Comparison of ENCODE assay signal across 6 cellular contexts in the genomic region with DNA sequence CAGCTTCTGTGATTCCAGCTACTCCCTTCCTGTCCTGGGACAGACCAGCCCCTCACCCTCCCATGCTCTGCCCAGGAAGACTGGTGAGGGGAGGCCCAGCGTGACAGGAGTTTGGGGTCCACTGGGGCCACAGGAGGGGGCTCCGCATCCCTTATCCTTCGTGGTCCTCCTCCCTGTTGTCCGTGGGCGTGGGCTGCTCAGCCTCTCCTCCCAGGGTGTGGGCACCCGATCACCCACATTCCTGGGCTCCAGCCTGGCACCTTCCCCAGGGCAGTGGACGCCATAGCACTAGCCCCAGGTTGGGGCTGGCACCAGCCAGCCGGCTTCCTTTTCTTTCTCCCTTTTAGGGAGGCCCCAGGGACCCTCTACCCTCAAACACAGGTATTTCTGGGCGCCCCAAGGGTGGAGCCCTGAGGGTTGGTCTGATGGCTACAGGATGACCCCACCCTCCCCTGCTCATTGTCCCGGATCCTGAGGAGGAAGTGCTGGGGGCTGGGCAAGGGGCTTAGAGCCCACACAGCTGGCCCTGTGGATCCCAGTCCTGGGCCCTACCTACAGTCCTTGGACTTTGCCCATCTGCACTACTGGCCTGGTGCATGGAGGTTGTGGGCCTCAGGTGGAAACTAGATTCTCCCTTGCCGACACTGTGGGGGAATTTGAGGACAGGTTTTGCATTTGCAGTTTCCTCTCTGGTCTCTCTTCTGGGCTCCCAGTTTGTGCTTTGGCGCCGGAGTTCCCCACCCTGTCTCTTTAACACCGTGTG. TPM values are rescaled to one million over a fixed set of nuclear protein-coding genes. Genes with fewer than 3 reads are reported as not detected.
DNase-seq lines count a peak whose midpoint lies in the region; ATAC-seq, FAIRE-seq and TF ChIP-seq lines count a peak whose summit lies in the region.

No MANE protein-coding gene starts in this region.

- H3K36me3 ChIP-seq in GM12878 (ENCODE audit: control insufficient read depth in 2 of 2, insufficient read depth in 2 of 2, low read length in 1 of 2) = peaks cover 16 to 20% of the 10 kb centered on the region in 2 experiments; a peak in 3 of 4 replicates

- POLR2A ChIA-PET in GM12878 (lab: Charles Lee) = interaction anchor here (0.5 to 3.7 kb wide), 9 partner anchors 10 to 208 kb away, joined by 3 to 22 read pairs (median 5); partner anchors contain the start of genes CAMTA2, PFN1, SPAG7 and ZFP3

- H3K4me3 Mint-ChIP-seq in natural killer cell = peak overlapping the region; percentile 89

- intact Hi-C loops in GM12878 (cut with micrococcal nuclease; ENCODE audit: unreplicated experiment) (loop anchor here (5.0 kb wide), 1 partner anchor 33 kb away; no protein-coding TSS in a partner anchor), natural killer cell (cut with micrococcal nuclease) (no loop called here)

- H3K9ac ChIP-seq in GM12878 (ENCODE audit: control insufficient read depth, insufficient read depth, low read length) = peak overlapping the region; percentile 87

- H3K4me2 ChIP-seq in GM12878 (ENCODE audit: control insufficient read depth, insufficient read depth) = peak overlapping the region; percentile 99

- TF ChIP-seq POLR2A in H54 (IDR thresholded peaks at IDR 0.05; ENCODE audit: low read depth, low read length) (0 out of 2 replicates have a peak, but pooled peaks have one; percentile 4), GM12878 (IDR thresholded peaks at IDR 0.05; ENCODE audit: low read depth, low read length) (no peak; the same call in 1 of the 2 replicates)

- peaks cover 0 to 4% of the 10 kb centered on the region in 2 donors for H3K27me3 Mint-ChIP-seq in natural killer cell (ENCODE audit: low read depth in 2 of 2)

- no peak for TF ChIP-seq EP300 in GM12878 (IDR thresholded peaks at IDR 0.05; ENCODE audit: borderline replicate concordance in 1 of 2, control insufficient read depth in 1 of 2, low read depth in 2 of 2, low read length in 2 of 2)

- RAD21 ChIA-PET in GM12878 (lab: Charles Lee; ENCODE audit: unreplicated experiment) = interaction anchor here (1.4 to 1.6 kb wide), 2 partner anchors 18 to 31 kb away, joined by 3 to 4 read pairs; partner anchors contain the start of gene SPAG7

- peaks cover 25% of the 10 kb centered on the region for H3K79me2 ChIP-seq in GM12878 (ENCODE audit: control insufficient read depth, insufficient read depth, low read length)

- WGBS in GM12878 (ENCODE audit: insufficient coverage, insufficient replicate concordance, low lambda C conversion rate, missing lambda C conversion rate) = 3% methylated on average over 14 of the region's 14 CpGs

- FAIRE-seq in H54 (lab: Jason Lieb, UNC) = no peak
- peak; percentile 83 for FAIRE-seq in GM12878 (lab: Jason Lieb, UNC)

- peaks cover 11% of the 10 kb centered on the region for H3K4me1 ChIP-seq in GM12878 (ENCODE audit: control insufficient read depth, insufficient read depth, low read length)

- no peaks in the 10 kb centered on the region for H3K9me3 Mint-ChIP-seq in natural killer cell

- H3K27ac ChIP-seq in GM12878 (ENCODE audit: control insufficient read depth, insufficient read depth) = peak overlapping the region; percentile 76

- no peaks in the 10 kb centered on the region for H3K9me3 ChIP-seq in GM12878 (replicated peaks; ENCODE audit: control insufficient read depth, insufficient read depth, low read length)

- no peaks in the 10 kb centered on the region for H4K20me1 ChIP-seq in GM12878 (ENCODE audit: control insufficient read depth, insufficient read depth)

- no peak for TF ChIP-seq RAD21 in GM12878 (IDR thresholded peaks at IDR 0.05; ENCODE audit: insufficient read depth, low read depth, low read length)

- H3K4me1 Mint-ChIP-seq in natural killer cell = peaks cover 18 to 38% of the 10 kb centered on the region in 2 donors

- SMC1A ChIA-PET in GM12878 (lab: Charles Lee; ENCODE audit: uncharacterized antibody, unreplicated experiment) = interaction anchor here (1.0 to 1.5 kb wide), 4 partner anchors 11 to 59 kb away, joined by 3 to 6 read pairs (median 4); partner anchors contain the start of genes CAMTA2, RNF167, SLC25A11 and SPAG7

- H3K4me3 ChIP-seq in GM12878 = peak overlapping the region; percentile 99

- H2AFZ ChIP-seq in GM12878 (ENCODE audit: control insufficient read depth, low read depth, low read length) = peak overlapping the region; percentile 34

- TF ChIP-seq CTCF in GM12878 (IDR thresholded peaks at IDR 0.05 in 2 of 3, conservative IDR thresholded peaks at IDR 0.05 in 1 of 3; ENCODE audit: control insufficient read depth in 2 of 3, extremely low read depth in 1 of 3, insufficient read depth in 1 of 3, low read depth in 3 of 3, low read length in 3 of 3) (no peak), natural killer cell (IDR thresholded peaks at IDR 0.05) (no peak)

- CTCF ChIA-PET in GM12878 (lab: Yijun Ruan, JAX) = interaction anchor here (0.9 to 2.5 kb wide), 3 partner anchors 12 to 64 kb away, joined by 3 to 12 read pairs (median 6); no protein-coding TSS in a partner anchor

- peak overlapping the region in 1 of 2 donors; percentile 86 for H3K27ac Mint-ChIP-seq in natural killer cell

- H3K36me3 Mint-ChIP-seq in natural killer cell = no peaks in the 10 kb centered on the region

- H3K27me3 ChIP-seq in GM12878 (replicated peaks in 1 of 2; ENCODE audit: control insufficient read depth in 2 of 2, insufficient read depth in 2 of 2, low read length in 1 of 2) = no peaks in the 10 kb centered on the region

- no TSS peak for BruUV-seq in GM12878 (replicated peaks; lab: Mats Ljungman, UMichigan)

- ATAC-seq in GM12878 (peak; percentile 52), natural killer cell (no peak), GM19328 (IDR thresholded peaks at IDR 0.05; ENCODE audit: unreplicated experiment) (no peak)

- DNase-seq in H54 (ENCODE audit: insufficient read length, low spot score) (no peak), GM12878 (ENCODE audit: low read depth, low spot score) (no peak), natural killer cell (no peak), H4 (ENCODE audit: low spot score) (no peak), MV-4-11 (lab: John Stamatoyannopoulos, UW) (no peak)

- in situ Hi-C loops in GM12878 (cut with MboI) = no loop called here

RNA-seq across cellular contexts. Expression of gene KIF1C, which starts 1.1 kb away (rescaled TPM):
- 25.2 and 34.3 TPM in 2 replicates for total RNA-seq in GM12878 (2013; cell fraction: nucleolus; rRNA removed)
- total RNA-seq in GM12878 (2014; rRNA removed) = 24.3 and 25.8 TPM in 2 replicates
- 20.9 and 25.6 TPM in 2 replicates for total RNA-seq in GM12878 (2014; rRNA removed; fragmentation: Illumina TruSeq; extraction: Trizol)
- total RNA-seq in GM12878 (2021) = 61.1 and 65.9 TPM in 2 replicates
- polyA plus RNA-seq in GM12878 (2011; ENCODE audit: low read depth) = 5.6 TPM
- polyA plus RNA-seq in GM12878 (2011; rRNA removed) = 30.2 and 33.8 TPM in 2 replicates
- polyA plus RNA-seq in GM12878 (2011; cell fraction: cytosol; rRNA removed) = 19.2 and 24.9 TPM in 2 replicates
- polyA plus RNA-seq in GM12878 (2011; cell fraction: nucleus; rRNA removed) = 29.5 and 36.6 TPM in 2 replicates
- 16.9 and 20.1 TPM in 2 replicates for polyA plus RNA-seq in GM12878 (2012)
- polyA plus RNA-seq in GM12878 (2014; fragmentation: Illumina TruSeq; extraction: Trizol) = 10.3 and 21.2 TPM in 2 replicates
- polyA plus RNA-seq in GM12878 (2014; fragmentation: Nextera tagmentation; extraction: Ambion mirVana) = 1 to 10 TPM; 1.4 to 1.5 TPM
- polyA plus RNA-seq in GM12878 (2014; rRNA removed) = 25.2 and 26.5 TPM in 2 replicates
- 10 to 100 TPM in 1 of 2 experiments, 1 to 10 TPM in 1; 3.9 to 18.9 TPM for polyA plus RNA-seq in GM12878 (2016; fragmentation: Nextera tagmentation; extraction: Ambion mirVana)
- 30.9 and 40.5 TPM in 2 replicates for polyA minus RNA-seq in GM12878 (2011; rRNA and poly(A)+ RNA removed)
- 11.5 and 20.6 TPM in 2 replicates for polyA minus RNA-seq in GM12878 (2011; cell fraction: cytosol; rRNA and poly(A)+ RNA removed)
- polyA minus RNA-seq in GM12878 (2011; cell fraction: nucleus; rRNA and poly(A)+ RNA removed) = 7.3 and 14.9 TPM in 2 replicates
- 10 to 100 TPM; 17.1 to 28.6 (median 22.2) TPM for total RNA-seq in natural killer cell
- total RNA-seq in H4 (2014; rRNA removed; shearing (Covaris generic)) = 9.9 and 13.0 TPM in 2 replicates

RNA-seq across cellular contexts. Expression of gene INCA1, which starts 1.5 kb away (rescaled TPM):
- total RNA-seq in GM12878 (2013; cell fraction: nucleolus; rRNA removed) = not detected in 2 replicates
- total RNA-seq in GM12878 (2014; rRNA removed) (0.16 and 0.28 TPM in 2 replicates), GM12878 (2014; rRNA removed; fragmentation: Illumina TruSeq; extraction: Trizol) (0.18 and 0.27 TPM in 2 replicates), GM12878 (2021) (0.21 and 0.29 TPM in 2 replicates), natural killer cell (under 1 TPM in 2 of 3 donors, not detected in 1; 0.39 to 0.54 TPM)
- polyA plus RNA-seq in GM12878 (2011; ENCODE audit: low read depth) = 0.83 TPM
- polyA plus RNA-seq in GM12878 (2011; rRNA removed) (0.29 and 0.36 TPM in 2 replicates), GM12878 (2014; fragmentation: Illumina TruSeq; extraction: Trizol) (0.19 and 0.49 TPM in 2 replicates), GM12878 (2014; fragmentation: Nextera tagmentation; extraction: Ambion mirVana) (under 1 TPM; 0.61 to 0.64 TPM), GM12878 (2014; rRNA removed) (0.15 and 0.77 TPM in 2 replicates), GM12878 (2016; fragmentation: Nextera tagmentation; extraction: Ambion mirVana) (1 to 10 TPM in 1 of 2 experiments, under 1 TPM in 1; 0.99 to 1.8 TPM)
- 0.40 and 0.48 TPM in 2 replicates for polyA plus RNA-seq in GM12878 (2011; cell fraction: cytosol; rRNA removed)
- polyA plus RNA-seq in GM12878 (2011; cell fraction: nucleus; rRNA removed) = 2.4 and 3.7 TPM in 2 replicates
- polyA plus RNA-seq in GM12878 (2012) = 0.70 and 0.79 TPM in 2 replicates
- not detected in 2 replicates for polyA minus RNA-seq in GM12878 (2011; rRNA and poly(A)+ RNA removed)
- polyA minus RNA-seq in GM12878 (2011; cell fraction: cytosol; rRNA and poly(A)+ RNA removed) = not detected in 2 replicates
- 0.36 TPM in 1 of 2 replicates, not detected in the other for polyA minus RNA-seq in GM12878 (2011; cell fraction: nucleus; rRNA and poly(A)+ RNA removed)
- 0.23 and 0.39 TPM in 2 replicates for total RNA-seq in H4 (2014; rRNA removed; shearing (Covaris generic))

RNA-seq across cellular contexts. Expression of gene CAMTA2, which starts 11.4 kb away (rescaled TPM):
- 39.5 and 57.2 TPM in 2 replicates for total RNA-seq in GM12878 (2013; cell fraction: nucleolus; rRNA removed)
- total RNA-seq in GM12878 (2014; rRNA removed) (3.2 and 4.1 TPM in 2 replicates), GM12878 (2014; rRNA removed; fragmentation: Illumina TruSeq; extraction: Trizol) (4.6 and 5.7 TPM in 2 replicates), GM12878 (2021) (27.7 and 29.3 TPM in 2 replicates), natural killer cell (10 to 100 TPM; 56.2 to 69.5 (median 69.4) TPM)
- polyA plus RNA-seq in GM12878 (2011; ENCODE audit: low read depth) = 8.1 TPM
- polyA plus RNA-seq in GM12878 (2011; rRNA removed) (6.3 and 9.9 TPM in 2 replicates), GM12878 (2014; fragmentation: Illumina TruSeq; extraction: Trizol) (7.3 and 15.9 TPM in 2 replicates), GM12878 (2014; fragmentation: Nextera tagmentation; extraction: Ambion mirVana) (1 to 10 TPM in 1 of 2 experiments, under 1 TPM in 1; 0.42 to 1.7 TPM), GM12878 (2014; rRNA removed) (24.7 and 26.8 TPM in 2 replicates), GM12878 (2016; fragmentation: Nextera tagmentation; extraction: Ambion mirVana) (10 to 100 TPM; 12.5 to 13.1 TPM)
- polyA plus RNA-seq in GM12878 (2011; cell fraction: cytosol; rRNA removed) = 8.6 and 10.8 TPM in 2 replicates
- 61.7 and 76.8 TPM in 2 replicates for polyA plus RNA-seq in GM12878 (2011; cell fraction: nucleus; rRNA removed)
- 23.9 and 26.3 TPM in 2 replicates for polyA plus RNA-seq in GM12878 (2012)
- 8.4 and 18.2 TPM in 2 replicates for polyA minus RNA-seq in GM12878 (2011; rRNA and poly(A)+ RNA removed)
- 12.9 and 22.2 TPM in 2 replicates for polyA minus RNA-seq in GM12878 (2011; cell fraction: cytosol; rRNA and poly(A)+ RNA removed)
- 12.0 and 16.1 TPM in 2 replicates for polyA minus RNA-seq in GM12878 (2011; cell fraction: nucleus; rRNA and poly(A)+ RNA removed)
- 0.90 and 0.97 TPM in 2 replicates for total RNA-seq in H4 (2014; rRNA removed; shearing (Covaris generic))

RNA-seq across cellular contexts. Expression of gene SPAG7, which starts 31.2 kb away (rescaled TPM):
- 17.1 and 23.0 TPM in 2 replicates for total RNA-seq in GM12878 (2013; cell fraction: nucleolus; rRNA removed)
- total RNA-seq in GM12878 (2014; rRNA removed) (76.5 and 80.2 TPM in 2 replicates), GM12878 (2014; rRNA removed; fragmentation: Illumina TruSeq; extraction: Trizol) (94.4 and 99.2 TPM in 2 replicates), GM12878 (2021) (76.5 and 77.5 TPM in 2 replicates), natural killer cell (10 to 100 TPM; 45.7 to 60.2 (median 59.6) TPM)
- 40.1 TPM for polyA plus RNA-seq in GM12878 (2011; ENCODE audit: low read depth)
- polyA plus RNA-seq in GM12878 (2011; rRNA removed) (73.8 and 78.2 TPM in 2 replicates), GM12878 (2014; fragmentation: Illumina TruSeq; extraction: Trizol) (46.5 and 107 TPM in 2 replicates), GM12878 (2014; fragmentation: Nextera tagmentation; extraction: Ambion mirVana) (10 to 100 TPM in 1 of 2 experiments, 1 to 10 TPM in 1; 7.9 to 31.7 TPM), GM12878 (2014; rRNA removed) (96.3 and 105 TPM in 2 replicates), GM12878 (2016; fragmentation: Nextera tagmentation; extraction: Ambion mirVana) (100 to 1,000 TPM; 133 to 146 TPM)
- polyA plus RNA-seq in GM12878 (2011; cell fraction: cytosol; rRNA removed) = 76.4 and 89.7 TPM in 2 replicates
- polyA plus RNA-seq in GM12878 (2011; cell fraction: nucleus; rRNA removed) = 59.5 and 64.5 TPM in 2 replicates
- polyA plus RNA-seq in GM12878 (2012) = 76.8 and 88.6 TPM in 2 replicates
- 28.7 and 39.6 TPM in 2 replicates for polyA minus RNA-seq in GM12878 (2011; rRNA and poly(A)+ RNA removed)
- polyA minus RNA-seq in GM12878 (2011; cell fraction: cytosol; rRNA and poly(A)+ RNA removed) = 12.8 and 16.7 TPM in 2 replicates
- 9.8 and 14.5 TPM in 2 replicates for polyA minus RNA-seq in GM12878 (2011; cell fraction: nucleus; rRNA and poly(A)+ RNA removed)
- 24.0 and 32.2 TPM in 2 replicates for total RNA-seq in H4 (2014; rRNA removed; shearing (Covaris generic))

RNA-seq across cellular contexts. Expression of gene SLC52A1, which starts 36.4 kb away (rescaled TPM):
- not detected in 2 replicates for total RNA-seq in GM12878 (2013; cell fraction: nucleolus; rRNA removed)
- total RNA-seq in GM12878 (2014; rRNA removed) (0.11 TPM in 1 of 2 replicates, not detected in the other), GM12878 (2014; rRNA removed; fragmentation: Illumina TruSeq; extraction: Trizol) (not detected in 2 replicates), GM12878 (2021) (not detected in 2 replicates), natural killer cell (not detected)
- polyA plus RNA-seq in GM12878 (2011; ENCODE audit: low read depth) = 0.09 TPM
- polyA plus RNA-seq in GM12878 (2011; rRNA removed) (not detected in 2 replicates), GM12878 (2014; fragmentation: Illumina TruSeq; extraction: Trizol) (not detected in 2 replicates), GM12878 (2014; fragmentation: Nextera tagmentation; extraction: Ambion mirVana) (not detected), GM12878 (2014; rRNA removed) (0.04 and 0.06 TPM in 2 replicates), GM12878 (2016; fragmentation: Nextera tagmentation; extraction: Ambion mirVana) (not detected)
- polyA plus RNA-seq in GM12878 (2011; cell fraction: cytosol; rRNA removed) = 0.05 TPM in 1 of 2 replicates, not detected in the other
- 0.16 TPM in 1 of 2 replicates, not detected in the other for polyA plus RNA-seq in GM12878 (2011; cell fraction: nucleus; rRNA removed)
- polyA plus RNA-seq in GM12878 (2012) = 0.13 TPM in 1 of 2 replicates, not detected in the other
- not detected in 2 replicates for polyA minus RNA-seq in GM12878 (2011; rRNA and poly(A)+ RNA removed)
- polyA minus RNA-seq in GM12878 (2011; cell fraction: cytosol; rRNA and poly(A)+ RNA removed) = not detected in 2 replicates
- not detected in 2 replicates for polyA minus RNA-seq in GM12878 (2011; cell fraction: nucleus; rRNA and poly(A)+ RNA removed)
- not detected in 2 replicates for total RNA-seq in H4 (2014; rRNA removed; shearing (Covaris generic))
